ENCODE assay signal across 1 cellular context in the genomic region with DNA sequence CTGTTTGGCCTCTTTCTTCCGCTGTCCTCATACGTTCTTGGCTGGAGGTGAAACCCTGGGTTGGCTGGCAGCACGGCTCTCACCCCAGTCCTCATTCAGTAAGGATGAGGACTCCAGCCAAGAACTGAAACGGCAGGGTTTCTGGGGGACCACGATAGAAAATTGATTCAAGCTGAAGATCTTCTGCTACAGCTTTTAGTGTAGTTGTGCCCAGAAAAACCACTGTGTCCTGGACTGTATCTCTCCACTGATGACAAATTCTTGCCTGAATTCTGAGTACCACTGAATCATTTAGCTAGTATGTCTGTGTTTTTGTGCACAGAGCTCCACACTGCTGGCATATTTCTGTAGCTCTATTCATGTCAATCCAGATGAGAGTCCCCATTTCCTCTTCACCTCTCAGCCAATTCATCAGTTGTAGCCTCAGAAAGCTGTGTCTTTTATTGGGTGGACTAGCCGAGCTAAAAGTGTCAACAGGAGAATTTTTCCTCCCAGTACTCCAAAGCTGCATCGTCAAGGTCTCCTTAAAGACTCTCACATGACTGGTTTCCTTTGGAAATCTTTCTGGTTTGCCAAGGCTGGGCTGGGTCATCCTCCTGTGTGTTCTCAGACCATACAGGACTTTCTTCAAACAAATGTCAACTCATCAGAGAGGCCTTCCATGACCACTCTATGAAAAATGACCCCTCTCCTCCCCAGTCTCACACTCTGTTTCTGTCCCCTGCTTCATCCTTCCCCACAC.
TF ChIP-seq lines count a peak whose summit lies in the region.

No MANE protein-coding gene starts in this region.

TF ChIP-seq in WTC11, 78 proteins besides CTCF, POLR2A, EP300 and RAD21 (continued from another document):
- TF ChIP-seq, protein P1, sequence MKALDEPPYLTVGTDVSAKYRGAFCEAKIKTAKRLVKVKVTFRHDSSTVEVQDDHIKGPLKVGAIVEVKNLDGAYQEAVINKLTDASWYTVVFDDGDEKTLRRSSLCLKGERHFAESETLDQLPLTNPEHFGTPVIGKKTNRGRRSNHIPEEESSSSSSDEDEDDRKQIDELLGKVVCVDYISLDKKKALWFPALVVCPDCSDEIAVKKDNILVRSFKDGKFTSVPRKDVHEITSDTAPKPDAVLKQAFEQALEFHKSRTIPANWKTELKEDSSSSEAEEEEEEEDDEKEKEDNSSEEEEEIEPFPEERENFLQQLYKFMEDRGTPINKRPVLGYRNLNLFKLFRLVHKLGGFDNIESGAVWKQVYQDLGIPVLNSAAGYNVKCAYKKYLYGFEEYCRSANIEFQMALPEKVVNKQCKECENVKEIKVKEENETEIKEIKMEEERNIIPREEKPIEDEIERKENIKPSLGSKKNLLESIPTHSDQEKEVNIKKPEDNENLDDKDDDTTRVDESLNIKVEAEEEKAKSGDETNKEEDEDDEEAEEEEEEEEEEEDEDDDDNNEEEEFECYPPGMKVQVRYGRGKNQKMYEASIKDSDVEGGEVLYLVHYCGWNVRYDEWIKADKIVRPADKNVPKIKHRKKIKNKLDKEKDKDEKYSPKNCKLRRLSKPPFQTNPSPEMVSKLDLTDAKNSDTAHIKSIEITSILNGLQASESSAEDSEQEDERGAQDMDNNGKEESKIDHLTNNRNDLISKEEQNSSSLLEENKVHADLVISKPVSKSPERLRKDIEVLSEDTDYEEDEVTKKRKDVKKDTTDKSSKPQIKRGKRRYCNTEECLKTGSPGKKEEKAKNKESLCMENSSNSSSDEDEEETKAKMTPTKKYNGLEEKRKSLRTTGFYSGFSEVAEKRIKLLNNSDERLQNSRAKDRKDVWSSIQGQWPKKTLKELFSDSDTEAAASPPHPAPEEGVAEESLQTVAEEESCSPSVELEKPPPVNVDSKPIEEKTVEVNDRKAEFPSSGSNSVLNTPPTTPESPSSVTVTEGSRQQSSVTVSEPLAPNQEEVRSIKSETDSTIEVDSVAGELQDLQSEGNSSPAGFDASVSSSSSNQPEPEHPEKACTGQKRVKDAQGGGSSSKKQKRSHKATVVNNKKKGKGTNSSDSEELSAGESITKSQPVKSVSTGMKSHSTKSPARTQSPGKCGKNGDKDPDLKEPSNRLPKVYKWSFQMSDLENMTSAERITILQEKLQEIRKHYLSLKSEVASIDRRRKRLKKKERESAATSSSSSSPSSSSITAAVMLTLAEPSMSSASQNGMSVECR (CRISPR knock-in tag; IDR thresholded peaks at IDR 0.05; ENCODE audit: borderline replicate concordance) = no peak
- TF ChIP-seq ZNF219 (CRISPR knock-in tag; IDR thresholded peaks at IDR 0.05; ENCODE audit: borderline replicate concordance) = no peak
- TF ChIP-seq TP53 (CRISPR knock-in tag; IDR thresholded peaks at IDR 0.05) = no peak
- TF ChIP-seq TEAD4 (CRISPR knock-in tag; IDR thresholded peaks at IDR 0.05) = no peak
- no peak for TF ChIP-seq ZNF138 (CRISPR knock-in tag; conservative IDR thresholded peaks at IDR 0.05)
- no peak for TF ChIP-seq TCF7 (CRISPR knock-in tag; IDR thresholded peaks at IDR 0.05; ENCODE audit: low read depth)
- TF ChIP-seq NFE2L1 (CRISPR knock-in tag; IDR thresholded peaks at IDR 0.05) = no peak
- TF ChIP-seq RORB (CRISPR knock-in tag; IDR thresholded peaks at IDR 0.05) = no peak
- TF ChIP-seq, protein P2, sequence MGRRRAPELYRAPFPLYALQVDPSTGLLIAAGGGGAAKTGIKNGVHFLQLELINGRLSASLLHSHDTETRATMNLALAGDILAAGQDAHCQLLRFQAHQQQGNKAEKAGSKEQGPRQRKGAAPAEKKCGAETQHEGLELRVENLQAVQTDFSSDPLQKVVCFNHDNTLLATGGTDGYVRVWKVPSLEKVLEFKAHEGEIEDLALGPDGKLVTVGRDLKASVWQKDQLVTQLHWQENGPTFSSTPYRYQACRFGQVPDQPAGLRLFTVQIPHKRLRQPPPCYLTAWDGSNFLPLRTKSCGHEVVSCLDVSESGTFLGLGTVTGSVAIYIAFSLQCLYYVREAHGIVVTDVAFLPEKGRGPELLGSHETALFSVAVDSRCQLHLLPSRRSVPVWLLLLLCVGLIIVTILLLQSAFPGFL (CRISPR knock-in tag; IDR thresholded peaks at IDR 0.05; ENCODE audit: borderline replicate concordance) = no peak
- no peak for TF ChIP-seq NR3C1 (CRISPR knock-in tag; conservative IDR thresholded peaks at IDR 0.05; ENCODE audit: low read depth)
- no peak for TF ChIP-seq JAZF1 (CRISPR knock-in tag; IDR thresholded peaks at IDR 0.05)
- TF ChIP-seq NR2C2 (CRISPR knock-in tag; IDR thresholded peaks at IDR 0.05) = no peak
- TF ChIP-seq ZNF263 (CRISPR knock-in tag; IDR thresholded peaks at IDR 0.05; ENCODE audit: low read depth) = no peak
TF ChIP-seq in WTC11: peak in this region for 0.
